In genomic region chr5:180352116-180352975, GRCh38 we compare ENCODE assay signal across 8 cellular contexts. TPM values are rescaled to one million over a fixed set of nuclear protein-coding genes. Genes with fewer than 3 reads are reported as not detected.
DNase-seq lines count a peak whose midpoint lies in the region; ATAC-seq and TF ChIP-seq lines count a peak whose summit lies in the region.

No MANE protein-coding gene starts in this region.

- H3K36me3 Mint-ChIP-seq in activated naive CD8-positive, alpha-beta T cell treated with anti-CD3 and anti-CD28 coated beads, Interleukin-2, amount 10 ng/mL, durations not matched to agents 7 days and 5 days: no peaks in the 10 kb centered on the region

- peak overlapping the region; percentile 34; the same call in 1 of the 2 replicates for H3K9ac ChIP-seq in SK-N-SH

- WGBS in SK-N-SH (ENCODE audit: low lambda C conversion rate): 74% methylated on average over 18 of the region's 89 CpGs
- no CpG with 5 or more reads among the region's 89 CpGs for WGBS in iPS DF 6.9 (ENCODE audit: insufficient coverage, insufficient read length)

- no peak overlapping the region; a peak in 1 of 4 replicates for H3K27ac ChIP-seq in SK-N-SH (ENCODE audit: low read depth in 2 of 2, low read length in 1 of 2)
- no peak overlapping the region for H3K27ac ChIP-seq in iPS DF 6.9 (ENCODE audit: low read length)
- peak overlapping the region in 14 of 21 experiments; percentile 12 to 85 (median 71) for H3K27ac ChIP-seq in skin epidermis

- 0 out of 2 replicates have a peak overlapping the region, but pooled peaks have one; percentile 63 for H2AFZ ChIP-seq in SK-N-SH (ENCODE audit: low read depth)

- POLR2A ChIA-PET in SK-N-SH (lab: Yijun Ruan, JAX): no interaction called here
- POLR2A ChIA-PET in activated naive CD8-positive, alpha-beta T cell treated with anti-CD3 and anti-CD28 coated beads, Interleukin-2, amount 10 ng/mL, durations not matched to agents 7 days and 5 days (lab: Charles Lee): no interaction called here

- peaks cover 0 to 10% of the 10 kb centered on the region in 2 experiments; a peak in 1 of 4 replicates for H3K4me1 ChIP-seq in SK-N-SH (ENCODE audit: control insufficient read depth in 1 of 2, insufficient read depth in 2 of 2, low read depth in 1 of 2, low read length in 1 of 2)
- peaks cover 15% of the 10 kb centered on the region for H3K4me1 ChIP-seq in iPS DF 6.9 (ENCODE audit: control insufficient read depth, insufficient read depth, low read length)

- no peaks in the 10 kb centered on the region for H3K79me2 ChIP-seq in SK-N-SH (ENCODE audit: insufficient read depth)

- H3K9me3 ChIP-seq in SK-N-SH (no peaks in the 10 kb centered on the region), iPS DF 6.9 (ENCODE audit: control insufficient read depth, insufficient read depth, low read length) (no peaks in the 10 kb centered on the region)

- H3K4me3 Mint-ChIP-seq in activated naive CD8-positive, alpha-beta T cell treated with anti-CD3 and anti-CD28 coated beads, Interleukin-2, amount 10 ng/mL, durations not matched to agents 7 days and 5 days: no peak overlapping the region

- no peaks in the 10 kb centered on the region for H3F3A ChIP-seq in SK-N-SH (replicated peaks; ENCODE audit: insufficient read depth)

- no peak for TF ChIP-seq EP300 in SK-N-SH (IDR thresholded peaks at IDR 0.05; ENCODE audit: borderline replicate concordance in 1 of 2, low read depth in 1 of 2, low read length in 1 of 2)

- H3K4me1 Mint-ChIP-seq in activated naive CD8-positive, alpha-beta T cell treated with anti-CD3 and anti-CD28 coated beads, Interleukin-2, amount 10 ng/mL, durations not matched to agents 7 days and 5 days: no peaks in the 10 kb centered on the region

- H3K4me3 ChIP-seq in SK-N-SH (ENCODE audit: low read depth in 2 of 2, low read length in 1 of 2) (peak overlapping the region; percentile 55 to 65), iPS DF 6.9 (ENCODE audit: low read length) (peak overlapping the region; percentile 98), skin epidermis (peak overlapping the region; percentile 46 to 55 (median 49))

- no peaks in the 10 kb centered on the region for H3K9me2 ChIP-seq in SK-N-SH

- CTCF ChIA-PET in SK-N-SH (lab: Yijun Ruan, JAX): interaction anchor here (0.9 to 2.4 kb wide), 6 partner anchors 24 to 143 kb away, joined by 3 to 13 read pairs (median 7); partner anchors contain the start of gene RASGEF1C

- TF ChIP-seq RAD21 in SK-N-SH (IDR thresholded peaks at IDR 0.05; ENCODE audit: low read length): no peak

- TF ChIP-seq CTCF in SK-N-SH (IDR thresholded peaks at IDR 0.05): no peak

- peak; percentile 70 for DNase-seq in SK-N-SH
- DNase-seq in activated naive CD8-positive, alpha-beta T cell treated with anti-CD3 and anti-CD28 coated beads, Interleukin-2, amount 10 ng/mL, durations not matched to agents 7 days and 5 days: peak; percentile 40
- DNase-seq in iPS DF 6.9 (ENCODE audit: low read depth, low spot score): no peak
- DNase-seq in SHP77 treated with DMSO at 0.1 percent for 48 hours (lab: John Stamatoyannopoulos, UW): no peak
- DNase-seq in AML-193 (lab: John Stamatoyannopoulos, UW): no peak

- H3K27ac Mint-ChIP-seq in activated naive CD8-positive, alpha-beta T cell treated with anti-CD3 and anti-CD28 coated beads, Interleukin-2, amount 10 ng/mL, durations not matched to agents 7 days and 5 days: no peak overlapping the region

- H4K20me1 ChIP-seq in SK-N-SH (ENCODE audit: insufficient read depth): no peaks in the 10 kb centered on the region

- peaks cover 12% of the 10 kb centered on the region; the same call in 1 of the 2 replicates for H3K27me3 ChIP-seq in SK-N-SH (ENCODE audit: insufficient read depth)
- peaks cover 9% of the 10 kb centered on the region for H3K27me3 ChIP-seq in iPS DF 6.9 (ENCODE audit: control insufficient read depth, insufficient read depth, low read length)

- peak overlapping the region; percentile 88 for H3K4me2 ChIP-seq in SK-N-SH

- H3K9me3 Mint-ChIP-seq in activated naive CD8-positive, alpha-beta T cell treated with anti-CD3 and anti-CD28 coated beads, Interleukin-2, amount 10 ng/mL, durations not matched to agents 7 days and 5 days: no peaks in the 10 kb centered on the region

- ATAC-seq in SK-N-SH treated with all-trans-retinoic acid at 6 μM for 48 hours (no peak), GM18511 (IDR thresholded peaks at IDR 0.05; ENCODE audit: unreplicated experiment) (no peak)
- ATAC-seq in activated naive CD8-positive, alpha-beta T cell treated with anti-CD3 and anti-CD28 coated beads, Interleukin-2, amount 10 ng/mL, durations not matched to agents 7 days and 5 days (ENCODE audit: low read depth): peak; percentile 4

- H3K36me3 ChIP-seq in SK-N-SH (replicated peaks in 1 of 2; ENCODE audit: control insufficient read depth in 1 of 2, insufficient read depth in 2 of 2, low read length in 1 of 2): no peaks in the 10 kb centered on the region
- H3K36me3 ChIP-seq in iPS DF 6.9 (ENCODE audit: control insufficient read depth, insufficient read depth, low read length): peaks cover 2% of the 10 kb centered on the region

- peaks cover 51% of the 10 kb centered on the region for H3K27me3 Mint-ChIP-seq in activated naive CD8-positive, alpha-beta T cell treated with anti-CD3 and anti-CD28 coated beads, Interleukin-2, amount 10 ng/mL, durations not matched to agents 7 days and 5 days

TF ChIP-seq in SK-N-SH, 30 proteins besides CTCF, POLR2A, EP300 and RAD21 (continues in another document):
- TF ChIP-seq SIN3A (IDR thresholded peaks at IDR 0.05; ENCODE audit: borderline replicate concordance, low read depth, low read length) (no peak), GABPA (IDR thresholded peaks at IDR 0.05; ENCODE audit: low read depth) (no peak), FOSL2 (IDR thresholded peaks at IDR 0.05; ENCODE audit: borderline replicate concordance, low read depth) (no peak), NFIC (IDR thresholded peaks at IDR 0.05; ENCODE audit: borderline replicate concordance) (no peak), TAF1 (IDR thresholded peaks at IDR 0.05; ENCODE audit: borderline replicate concordance, low read depth, low read length) (no peak), RCOR1 (IDR thresholded peaks at IDR 0.05; ENCODE audit: low read length) (no peak), CHD2 (IDR thresholded peaks at IDR 0.05; ENCODE audit: low read length, partially characterized antibody) (no peak), NRF1 (IDR thresholded peaks at IDR 0.05; ENCODE audit: low read depth, low read length) (no peak), SMC3 (IDR thresholded peaks at IDR 0.05; ENCODE audit: low read depth, low read length) (no peak), MXI1 (IDR thresholded peaks at IDR 0.05; ENCODE audit: low read depth, low read length) (no peak), MEF2A (IDR thresholded peaks at IDR 0.05; ENCODE audit: borderline replicate concordance, low read depth) (no peak), FOXM1 (IDR thresholded peaks at IDR 0.05; ENCODE audit: low read depth) (no peak), FOXJ3 (CRISPR knock-in tag; IDR thresholded peaks at IDR 0.05) (no peak), IRF3 (IDR thresholded peaks at IDR 0.05; ENCODE audit: low read depth, low read length) (no peak)

TF ChIP-seq in SK-N-SH treated with all-trans-retinoic acid at 6 μM for 48 hours, 23 proteins besides CTCF, POLR2A, EP300 and RAD21:
- no peak for TF ChIP-seq POU6F1 (CRISPR knock-in tag; IDR thresholded peaks at IDR 0.05; ENCODE audit: borderline replicate concordance, low read depth)
- no peak for TF ChIP-seq ZC3H10 (CRISPR knock-in tag; IDR thresholded peaks at IDR 0.05)
- TF ChIP-seq ARNTL (CRISPR knock-in tag; IDR thresholded peaks at IDR 0.05; ENCODE audit: borderline replicate concordance, low read depth): no peak
- TF ChIP-seq CREB5 (CRISPR knock-in tag; IDR thresholded peaks at IDR 0.05; ENCODE audit: low read depth): no peak

RNA-seq across cellular contexts. Expression of gene GFPT2, which starts 0.8 kb away (rescaled TPM):
- polyA plus RNA-seq in SK-N-SH (2012; rRNA removed): 8.1 and 8.9 TPM in 2 replicates
- polyA plus RNA-seq in SK-N-SH (2012; cell fraction: cytosol; rRNA removed): 7.2 and 8.7 TPM in 2 replicates
- 10.5 and 13.5 TPM in 2 replicates for polyA plus RNA-seq in SK-N-SH (2012; cell fraction: nucleus; rRNA removed)
- total RNA-seq in activated naive CD8-positive, alpha-beta T cell treated with anti-CD3 and anti-CD28 coated beads, Interleukin-2, amount 10 ng/mL, durations not matched to agents 7 days and 5 days: 10 to 100 TPM in 1 of 2 experiments, 1 to 10 TPM in 1; 9.5 to 10.1 TPM

Comparison
In these comparisons a context has a peak if more than half of its experiments do, and no peak if none do; other contexts are left out.
1. DNase-seq: peak in SK-N-SH (single experiment) and activated naive CD8-positive, alpha-beta T cell treated with anti-CD3 and anti-CD28 coated beads, Interleukin-2, amount 10 ng/mL, durations not matched to agents 7 days and 5 days (single experiment); none in iPS DF 6.9 (single experiment), SHP77 treated with DMSO at 0.1 percent for 48 hours (single experiment) and AML-193 (0 of 2).
2. H3K27ac ChIP-seq: peak in skin epidermis (14 of 21); none in SK-N-SH (0 of 2) and iPS DF 6.9 (single experiment).
3. Peak in every context shown above with its lines, with median percentiles within 50 percentile points of each other: H3K4me3 ChIP-seq.